In the genomic region with DNA sequence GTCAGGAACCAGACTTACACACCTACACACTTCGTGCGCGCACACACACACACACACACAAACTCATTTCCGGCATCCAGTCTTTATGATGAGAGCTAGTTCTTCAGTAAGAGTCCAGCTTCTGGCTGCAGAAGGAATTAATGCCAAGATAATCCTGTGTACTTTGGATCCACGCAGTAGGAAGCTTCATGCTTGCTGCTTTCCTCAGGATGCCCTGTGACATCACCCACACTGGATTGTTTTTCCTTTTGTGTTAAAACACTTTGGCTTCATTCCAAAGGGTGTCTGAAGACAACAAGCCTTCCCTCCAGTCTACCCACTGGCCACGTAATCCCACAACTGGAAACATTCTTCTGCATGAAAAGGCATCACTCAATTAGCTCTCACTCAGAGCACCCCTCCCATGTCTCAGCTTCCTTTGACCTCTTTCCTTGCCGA, we compare ENCODE assay signal across 17 cellular contexts. TPM values are rescaled to one million over a fixed set of nuclear protein-coding genes. Genes with fewer than 3 reads are reported as not detected.
DNase-seq lines count a peak whose midpoint lies in the region; ATAC-seq and TF ChIP-seq lines count a peak whose summit lies in the region.
"Had no signal": no experiment of that assay in that cellular context is flagged by ENCODE, and none has a peak within 500 bp of the region (broad histone marks: within the 10 kb centered on the region; RNA-seq: fewer than 3 reads in every experiment).

No MANE protein-coding gene starts in this region.

- no peak for TF ChIP-seq CTCF in epithelial cell of proximal tubule (conservative IDR thresholded peaks at IDR 0.05; ENCODE audit: low read depth, low read length)

- intact Hi-C loops in left cardiac atrium (cut with DNase I) (no loop called here), Right ventricle myocardium superior (cut with DNase I) (no loop called here)

- DNase-seq in left cardiac atrium (peak; percentile 37), Right ventricle myocardium superior (no peak), epithelial cell of proximal tubule (ENCODE audit: low read depth) (peak; percentile 93), mucosa of gallbladder (ENCODE audit: low spot score) (peak; percentile 19), T-helper 9 cell (no peak), GOT3 (lab: John Stamatoyannopoulos, UW) (no peak)
- DNase-seq: central memory CD4-positive, alpha-beta T cell; islet precursor cell; Kasumi-1; natural killer cell; NCI-H1930; stimulated activated CD4-positive, alpha-beta T cell treated with anti-CD3 and anti-CD28 coated beads, Interleukin-15, amount 100 ng/mL, for 24 hours; upper lobe of left lung had no signal

- ATAC-seq in left cardiac atrium (peak; percentile 73 to 79), Right ventricle myocardium superior (ENCODE audit: poor library complexity) (no peak), HG02970 (IDR thresholded peaks at IDR 0.05; ENCODE audit: low FRiP score, unreplicated experiment) (no peak), GM21786 (IDR thresholded peaks at IDR 0.05; ENCODE audit: unreplicated experiment) (no peak)
- ATAC-seq: esophagus mucosa had no signal

- no peak overlapping the region for H3K4me3 ChIP-seq in epithelial cell of proximal tubule (ENCODE audit: low read depth, low read length)
- H3K4me3 ChIP-seq: upper lobe of left lung had no signal

RNA-seq across cellular contexts. Expression of a gene that starts 35.4 kb away (rescaled TPM):
- total RNA-seq in left cardiac atrium = not detected
- not detected for total RNA-seq in Right ventricle myocardium superior
- total RNA-seq in epithelial cell of proximal tubule = 7.2 and 25.9 TPM in 2 replicates
- total RNA-seq in mucosa of gallbladder = 93.9 TPM
- total RNA-seq: esophagus mucosa; natural killer cell; T-helper 1 cell treated with Interleukin-12 subunit alpha and Interleukin-12 subunit beta and Interleukin-4 antibody, amounts not matched to agents 30 ng/mL and 1 ng/mL, for 36 hours had no signal

RNA-seq across cellular contexts. Expression of a gene that starts 58.9 kb away (rescaled TPM):
- total RNA-seq in left cardiac atrium (1 to 10 TPM; 4.8 to 5.7 TPM), Right ventricle myocardium superior (47.1 TPM), epithelial cell of proximal tubule (0.22 and 0.29 TPM in 2 replicates), mucosa of gallbladder (2.5 TPM)
- total RNA-seq: T-helper 1 cell treated with Interleukin-12 subunit alpha and Interleukin-12 subunit beta and Interleukin-4 antibody, amounts not matched to agents 30 ng/mL and 1 ng/mL, for 36 hours had no signal

Comparison
In these comparisons a context has a peak if more than half of its experiments do, and no peak if none do; other contexts are left out.
1. ATAC-seq: peak in left cardiac atrium (2 of 2); none in Right ventricle myocardium superior (single experiment), HG02970 (single experiment) and GM21786 (single experiment).
2. DNase-seq: peak in left cardiac atrium (single experiment), epithelial cell of proximal tubule (single experiment) and mucosa of gallbladder (single experiment); none in Right ventricle myocardium superior (single experiment), T-helper 9 cell (single experiment) and GOT3 (single experiment).